Comparison of ENCODE assay signal across 8 cellular contexts in genomic region chr10:99432047-99432446, GRCh38. TPM values are rescaled to one million over a fixed set of nuclear protein-coding genes. Genes with fewer than 3 reads are reported as not detected.
DNase-seq lines count a peak whose midpoint lies in the region; ATAC-seq and TF ChIP-seq lines count a peak whose summit lies in the region.
"Had no signal": no experiment of that assay in that cellular context is flagged by ENCODE, and none has a peak within 500 bp of the region (broad histone marks: within the 10 kb centered on the region; RNA-seq: fewer than 3 reads in every experiment).

No MANE protein-coding gene starts in this region.

- no peak overlapping the region for H3K9ac ChIP-seq in rectal smooth muscle tissue (ENCODE audit: low read length)

- no peaks in the 10 kb centered on the region for H3F3A ChIP-seq in GM23338 (replicated peaks; ENCODE audit: low read depth)

- H3K27me3 ChIP-seq in GM23338 (ENCODE audit: insufficient read depth): no peaks in the 10 kb centered on the region
- no peaks in the 10 kb centered on the region for H3K27me3 ChIP-seq in rectal smooth muscle tissue (ENCODE audit: control insufficient read depth, insufficient read depth, low read length)

- H3K9me3 Mint-ChIP-seq in GM23338: no peaks in the 10 kb centered on the region; the same call in 2 of the 3 replicates

- CTCF ChIA-PET in OCI-LY7 (lab: Charles Lee; ENCODE audit: unreplicated experiment): no interaction called here

- no peak overlapping the region for H3K27ac Mint-ChIP-seq in GM23338

- no peak overlapping the region for H2AFZ ChIP-seq in GM23338
- no peak overlapping the region for H2AFZ ChIP-seq in OCI-LY7 (ENCODE audit: low read length)

- H3K4me3 ChIP-seq in GM23338 (peak overlapping the region; percentile 70; the same call in 1 of the 2 replicates), OCI-LY7 (ENCODE audit: low read depth, low read length, poor library complexity, severe bottlenecking) (peak overlapping the region; percentile 96), epithelial cell of proximal tubule (ENCODE audit: low read depth, low read length) (peak overlapping the region; percentile 88), rectal smooth muscle tissue (ENCODE audit: low read length) (peak overlapping the region; percentile 82)

- TF ChIP-seq CTCF in GM23338 (conservative IDR thresholded peaks at IDR 0.05; ENCODE audit: low read depth in 2 of 2) (no peak), OCI-LY7 (conservative IDR thresholded peaks at IDR 0.05; ENCODE audit: low read length) (no peak), epithelial cell of proximal tubule (conservative IDR thresholded peaks at IDR 0.05; ENCODE audit: low read depth, low read length) (no peak)

- no TSS peak for BruUV-seq in OCI-LY7 (replicated peaks; lab: Mats Ljungman, UMichigan)

- peaks cover 12% of the 10 kb centered on the region for H3K27me3 Mint-ChIP-seq in GM23338 (ENCODE audit: insufficient read depth, low read depth, poor library complexity)

- no peak overlapping the region for H3K27ac ChIP-seq in GM23338 (ENCODE audit: low read depth)
- H3K27ac ChIP-seq in OCI-LY7 (ENCODE audit: low read depth, low read length, poor library complexity, severe bottlenecking): no peak overlapping the region
- H3K27ac ChIP-seq in rectal smooth muscle tissue (ENCODE audit: low read depth, low read length): peak overlapping the region; percentile 94

- H3K4me1 Mint-ChIP-seq in GM23338: peaks cover 15% of the 10 kb centered on the region

- peaks cover 40% of the 10 kb centered on the region for H3K79me2 ChIP-seq in GM23338 (replicated peaks; ENCODE audit: insufficient read depth)
- peaks cover 33% of the 10 kb centered on the region; the same call in 1 of the 2 replicates for H3K79me2 ChIP-seq in OCI-LY7 (ENCODE audit: insufficient read depth, low read depth, low read length)

- H3K9me3 ChIP-seq in OCI-LY7 (ENCODE audit: low read length): no peaks in the 10 kb centered on the region

- H3K36me3 Mint-ChIP-seq in GM23338 (ENCODE audit: low read depth): no peaks in the 10 kb centered on the region; the same call in 1 of the 3 replicates

- H3K36me3 ChIP-seq in GM23338 (ENCODE audit: insufficient read depth) (no peaks in the 10 kb centered on the region), OCI-LY7 (ENCODE audit: insufficient read depth, low read length) (no peaks in the 10 kb centered on the region), rectal smooth muscle tissue (ENCODE audit: control insufficient read depth, insufficient read depth, low read length) (no peaks in the 10 kb centered on the region)

- no peak for ATAC-seq in GM23338
- no peak for ATAC-seq in GM18868 (IDR thresholded peaks at IDR 0.05; ENCODE audit: unreplicated experiment)

- H3K4me1 ChIP-seq in GM23338 (ENCODE audit: insufficient read depth): peaks cover 6% of the 10 kb centered on the region; the same call in 1 of the 2 replicates
- H3K4me1 ChIP-seq in OCI-LY7 (ENCODE audit: insufficient read depth, low read length, poor library complexity, severe bottlenecking): peaks cover 14% of the 10 kb centered on the region
- H3K4me1 ChIP-seq in rectal smooth muscle tissue (ENCODE audit: control insufficient read depth, insufficient read depth, low read length): peaks cover 31% of the 10 kb centered on the region

- peaks cover 4% of the 10 kb centered on the region; the same call in 1 of the 2 replicates for H4K20me1 ChIP-seq in GM23338 (replicated peaks; ENCODE audit: insufficient read depth)
- peaks cover 7% of the 10 kb centered on the region for H4K20me1 ChIP-seq in OCI-LY7 (ENCODE audit: insufficient read depth, low read length)

- H3K9me2 ChIP-seq in GM23338 (ENCODE audit: insufficient read depth): no peaks in the 10 kb centered on the region
- no peaks in the 10 kb centered on the region for H3K9me2 ChIP-seq in OCI-LY7 (ENCODE audit: insufficient read depth, low read length)

- POLR2A ChIA-PET in OCI-LY7 (lab: Charles Lee): interaction anchor here (0.5 kb wide), 1 partner anchor 70 kb away, joined by 6 read pairs; no protein-coding TSS in a partner anchor

- H3K4me2 ChIP-seq in GM23338 (peak overlapping the region; percentile 86), OCI-LY7 (ENCODE audit: low read length) (peak overlapping the region; percentile 98)

- peak overlapping the region; percentile 96 for H3K4me3 Mint-ChIP-seq in GM23338

- intact Hi-C loops in OCI-LY7 (cut with micrococcal nuclease; ENCODE audit: unreplicated experiment): loop anchor here (10.0 kb wide), 1 partner anchor 303 kb away; the partner anchor contains the start of genes COX15 and CUTC

- no peak for DNase-seq in GM23338 (ENCODE audit: low spot score)
- DNase-seq in OCI-LY7 (ENCODE audit: low spot score): no peak
- DNase-seq in epithelial cell of proximal tubule (ENCODE audit: low read depth): no peak
- no peak for DNase-seq in MV-4-11 (lab: John Stamatoyannopoulos, UW)
- no peak for DNase-seq in NCI-H1105 treated with DMSO at 0.1 percent for 48 hours (lab: John Stamatoyannopoulos, UW)
- DNase-seq: NCI-H748 treated with DMSO at 0.1 percent for 48 hours had no signal

TF ChIP-seq in GM23338, 12 proteins besides CTCF, POLR2A, EP300 and RAD21:
- no peak for TF ChIP-seq POLR2AphosphoS5 (IDR thresholded peaks at IDR 0.05; ENCODE audit: low read depth)
- TF ChIP-seq STAT1 (IDR thresholded peaks at IDR 0.05; ENCODE audit: unreplicated experiment): no peak
- TF ChIP-seq ETS1 (IDR thresholded peaks at IDR 0.05): no peak
- no peak for TF ChIP-seq REST (IDR thresholded peaks at IDR 0.05; ENCODE audit: unreplicated experiment)
TF ChIP-seq in GM23338: peak in this region for 0.

RNA-seq across cellular contexts. Expression of gene GOT1, which starts 1.6 kb away (rescaled TPM):
- 29.4 and 36.8 TPM in 2 replicates for total RNA-seq in GM23338 (2014; rRNA removed; shearing (Covaris generic))
- polyA plus RNA-seq in GM23338 (2016; fragmentation: Nextera tagmentation; extraction: Ambion mirVana): 31.8 and 37.7 TPM in 2 replicates
- 24.5 and 26.4 TPM in 2 replicates for total RNA-seq in OCI-LY7 (2014; rRNA removed; shearing (Covaris generic))
- 50.4 and 59.0 TPM in 2 replicates for total RNA-seq in OCI-LY7 (2022)
- total RNA-seq in epithelial cell of proximal tubule: 51.0 and 81.0 TPM in 2 replicates
